In the genomic region with DNA sequence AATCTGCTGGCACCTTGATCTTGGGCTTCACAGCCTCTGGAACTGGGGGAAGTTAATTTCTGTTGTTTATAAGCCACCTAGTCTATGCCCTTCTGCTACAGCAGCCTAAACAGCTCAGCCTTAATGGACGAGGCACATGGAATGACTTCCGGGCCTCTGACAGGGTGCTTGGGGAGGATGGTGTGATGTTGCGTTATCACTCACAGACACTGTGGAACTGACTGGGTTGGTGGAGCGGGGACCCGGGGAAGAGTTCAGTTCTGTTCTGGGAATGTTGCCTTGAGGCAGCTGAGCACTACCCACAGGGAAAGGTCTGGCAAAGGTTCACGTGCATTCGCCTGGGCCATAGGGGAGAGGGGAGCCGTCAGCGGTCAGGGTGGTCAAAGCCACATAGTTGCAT, we compare ENCODE assay signal across 1 cellular context.
A peak's percentile ranks its signal among the peaks of the same experiment; 100 is the strongest.
TF ChIP-seq lines count a peak whose summit lies in the region.

No MANE protein-coding gene starts in this region.

TF ChIP-seq in HepG2, 621 proteins besides CTCF, POLR2A, EP300 and RAD21:
- TF ChIP-seq NFATC3 (CRISPR knock-in tag; IDR thresholded peaks at IDR 0.05): no peak
- 0 out of 2 replicates have a peak, but pooled peaks have one; percentile 32 for TF ChIP-seq NFIB (CRISPR knock-in tag; IDR thresholded peaks at IDR 0.05; ENCODE audit: borderline replicate concordance)
- TF ChIP-seq ZNF607 (CRISPR knock-in tag; IDR thresholded peaks at IDR 0.05; ENCODE audit: borderline replicate concordance): no peak
- no peak for TF ChIP-seq TBL1XR1 (IDR thresholded peaks at IDR 0.05; ENCODE audit: borderline replicate concordance, low read length, partially characterized antibody)
